Comparison of ENCODE assay signal across 1 cellular context in the genomic region with DNA sequence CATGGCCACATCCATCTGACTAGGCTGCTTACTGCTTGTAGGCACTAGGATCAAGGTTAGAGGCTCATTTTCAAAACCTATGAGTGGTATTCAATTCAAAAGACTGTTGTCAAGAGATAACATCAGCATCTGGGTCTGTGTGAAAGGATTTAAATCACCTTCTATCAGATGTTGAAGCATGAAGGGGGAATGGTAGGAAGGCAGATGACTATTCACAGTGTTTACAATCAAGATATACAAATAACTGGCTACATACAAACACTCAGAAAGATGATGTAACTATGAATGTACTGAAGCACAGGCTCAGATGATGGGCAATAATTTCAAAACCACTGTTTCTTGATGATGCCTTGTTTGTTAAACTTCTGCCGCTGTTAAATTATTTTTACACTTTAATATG.
TF ChIP-seq lines count a peak whose summit lies in the region.

No MANE protein-coding gene starts in this region.

TF ChIP-seq in SK-N-SH, 30 proteins besides CTCF, POLR2A, EP300 and RAD21 (continued from another document):
- TF ChIP-seq, protein P1, sequence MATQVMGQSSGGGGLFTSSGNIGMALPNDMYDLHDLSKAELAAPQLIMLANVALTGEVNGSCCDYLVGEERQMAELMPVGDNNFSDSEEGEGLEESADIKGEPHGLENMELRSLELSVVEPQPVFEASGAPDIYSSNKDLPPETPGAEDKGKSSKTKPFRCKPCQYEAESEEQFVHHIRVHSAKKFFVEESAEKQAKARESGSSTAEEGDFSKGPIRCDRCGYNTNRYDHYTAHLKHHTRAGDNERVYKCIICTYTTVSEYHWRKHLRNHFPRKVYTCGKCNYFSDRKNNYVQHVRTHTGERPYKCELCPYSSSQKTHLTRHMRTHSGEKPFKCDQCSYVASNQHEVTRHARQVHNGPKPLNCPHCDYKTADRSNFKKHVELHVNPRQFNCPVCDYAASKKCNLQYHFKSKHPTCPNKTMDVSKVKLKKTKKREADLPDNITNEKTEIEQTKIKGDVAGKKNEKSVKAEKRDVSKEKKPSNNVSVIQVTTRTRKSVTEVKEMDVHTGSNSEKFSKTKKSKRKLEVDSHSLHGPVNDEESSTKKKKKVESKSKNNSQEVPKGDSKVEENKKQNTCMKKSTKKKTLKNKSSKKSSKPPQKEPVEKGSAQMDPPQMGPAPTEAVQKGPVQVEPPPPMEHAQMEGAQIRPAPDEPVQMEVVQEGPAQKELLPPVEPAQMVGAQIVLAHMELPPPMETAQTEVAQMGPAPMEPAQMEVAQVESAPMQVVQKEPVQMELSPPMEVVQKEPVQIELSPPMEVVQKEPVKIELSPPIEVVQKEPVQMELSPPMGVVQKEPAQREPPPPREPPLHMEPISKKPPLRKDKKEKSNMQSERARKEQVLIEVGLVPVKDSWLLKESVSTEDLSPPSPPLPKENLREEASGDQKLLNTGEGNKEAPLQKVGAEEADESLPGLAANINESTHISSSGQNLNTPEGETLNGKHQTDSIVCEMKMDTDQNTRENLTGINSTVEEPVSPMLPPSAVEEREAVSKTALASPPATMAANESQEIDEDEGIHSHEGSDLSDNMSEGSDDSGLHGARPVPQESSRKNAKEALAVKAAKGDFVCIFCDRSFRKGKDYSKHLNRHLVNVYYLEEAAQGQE (IDR thresholded peaks at IDR 0.05; ENCODE audit: low read depth, low read length) = no peak
- TF ChIP-seq RXRA (IDR thresholded peaks at IDR 0.05; ENCODE audit: borderline replicate concordance, low read depth) (no peak), FOXJ3 (CRISPR knock-in tag; IDR thresholded peaks at IDR 0.05) (no peak), RCOR1 (IDR thresholded peaks at IDR 0.05; ENCODE audit: low read length) (peak; percentile 39; the same call in 1 of the 2 replicates), FOXM1 (IDR thresholded peaks at IDR 0.05; ENCODE audit: low read depth) (no peak)
